In the genomic region with DNA sequence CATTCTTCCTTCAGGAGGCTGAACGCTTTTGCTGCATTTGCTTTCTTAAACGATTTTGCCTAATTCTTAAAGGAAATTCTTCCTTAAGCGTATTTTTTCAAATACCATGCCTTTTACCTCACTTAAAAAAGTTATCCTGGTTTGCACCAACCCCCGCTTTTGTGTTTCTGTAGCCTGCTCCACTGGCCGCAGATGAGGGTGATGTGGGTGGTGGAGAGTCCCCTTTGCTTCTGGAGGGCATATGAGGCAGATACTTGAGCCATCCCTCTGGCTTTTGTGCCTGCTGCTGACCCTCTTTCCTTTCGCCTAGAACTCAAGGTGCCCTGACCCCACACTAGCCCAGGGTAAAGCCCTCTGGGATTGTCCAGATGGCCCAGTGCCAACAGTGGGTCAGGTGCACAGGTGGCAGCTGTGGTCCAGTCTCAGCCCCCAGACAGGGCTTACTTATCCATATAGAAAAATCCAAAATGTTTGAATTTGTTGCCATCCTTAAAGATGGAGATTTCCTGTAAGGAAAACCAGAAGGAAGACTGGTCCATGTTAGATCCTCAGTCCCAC, we compare ENCODE assay signal across 14 cellular contexts. TPM values are rescaled to one million over a fixed set of nuclear protein-coding genes. Genes with fewer than 3 reads are reported as not detected.
DNase-seq lines count a peak whose midpoint lies in the region; ATAC-seq and TF ChIP-seq lines count a peak whose summit lies in the region.
"Had no signal": no experiment of that assay in that cellular context is flagged by ENCODE, and none has a peak within 500 bp of the region (broad histone marks: within the 10 kb centered on the region; RNA-seq: fewer than 3 reads in every experiment).

No MANE protein-coding gene starts in this region.

- H3K27me3 ChIP-seq in RWPE2 (ENCODE audit: insufficient read depth, poor library complexity, severe bottlenecking) (no peaks in the 10 kb centered on the region), trophoblast cell (ENCODE audit: insufficient read depth, low read length) (no peaks in the 10 kb centered on the region)

- no peak overlapping the region for H2BK120ac ChIP-seq in trophoblast cell (ENCODE audit: insufficient read depth, low read length, poor library complexity)

- no peak overlapping the region for H3K23ac ChIP-seq in trophoblast cell (ENCODE audit: low read length)

- no peak overlapping the region for H2AK5ac ChIP-seq in trophoblast cell (ENCODE audit: low read length)

- no peak overlapping the region for H3K4ac ChIP-seq in trophoblast cell (ENCODE audit: low read depth, low read length)

- no peak overlapping the region for H3K18ac ChIP-seq in trophoblast cell (ENCODE audit: low read length)

- no peaks in the 10 kb centered on the region for H3K27me3 Mint-ChIP-seq in natural killer cell treated with Interleukin-12 subunit alpha and Interleukin-12 subunit beta and Interleukin-15 and Interleukin-18, amount 100 ng/mL, for 72 hours
- H3K27me3 Mint-ChIP-seq in natural killer cell (ENCODE audit: low read depth in 2 of 2): no peaks in the 10 kb centered on the region
- H3K27me3 Mint-ChIP-seq: B cell; CD4-positive, alpha-beta memory T cell had no signal

- H3K4me2 ChIP-seq in trophoblast cell (ENCODE audit: low read length): no peak overlapping the region

- no peak overlapping the region for H2BK5ac ChIP-seq in trophoblast cell (ENCODE audit: low read depth, low read length, poor library complexity)

- H3K79me1 ChIP-seq in trophoblast cell (ENCODE audit: low read length): no peaks in the 10 kb centered on the region

- peaks cover 4 to 14% of the 10 kb centered on the region in 2 donors for H3K4me1 Mint-ChIP-seq in natural killer cell treated with Interleukin-12 subunit alpha and Interleukin-12 subunit beta and Interleukin-15 and Interleukin-18, amount 100 ng/mL, for 72 hours (ENCODE audit: low read depth in 2 of 2)
- no peaks in the 10 kb centered on the region for H3K4me1 Mint-ChIP-seq in natural killer cell
- H3K4me1 Mint-ChIP-seq: CD4-positive, alpha-beta memory T cell had no signal

- no peak overlapping the region for H3K14ac ChIP-seq in trophoblast cell (ENCODE audit: low read length)

- WGBS in trophoblast cell (ENCODE audit: extremely low coverage, insufficient coverage, insufficient read length): no CpG with 5 or more reads among the region's 6 CpGs

- H3K27ac Mint-ChIP-seq in natural killer cell treated with Interleukin-12 subunit alpha and Interleukin-12 subunit beta and Interleukin-15 and Interleukin-18, amount 100 ng/mL, for 72 hours: no peak overlapping the region
- H3K27ac Mint-ChIP-seq in natural killer cell: no peak overlapping the region
- H3K27ac Mint-ChIP-seq: B cell had no signal

- no peaks in the 10 kb centered on the region for H3K79me2 ChIP-seq in trophoblast cell (ENCODE audit: control insufficient read depth, insufficient read depth, low read length, poor library complexity)

- H3K9ac ChIP-seq in trophoblast cell (ENCODE audit: low read length): no peak overlapping the region
- H3K9ac ChIP-seq: GM23248 had no signal

- no peak overlapping the region for H3K4me3 Mint-ChIP-seq in natural killer cell treated with Interleukin-12 subunit alpha and Interleukin-12 subunit beta and Interleukin-15 and Interleukin-18, amount 100 ng/mL, for 72 hours
- H3K4me3 Mint-ChIP-seq in natural killer cell: no peak overlapping the region
- H3K4me3 Mint-ChIP-seq: B cell; CD4-positive, alpha-beta memory T cell had no signal

- ATAC-seq in natural killer cell treated with Interleukin-12 subunit alpha and Interleukin-12 subunit beta and Interleukin-15 and Interleukin-18, amount 100 ng/mL, for 72 hours: no peak
- ATAC-seq in natural killer cell: no peak
- no peak for ATAC-seq in RWPE2 (ENCODE audit: low read depth)
- no peak for ATAC-seq in GM21723 (IDR thresholded peaks at IDR 0.05; ENCODE audit: unreplicated experiment)
- ATAC-seq in HG03571 (IDR thresholded peaks at IDR 0.05; ENCODE audit: unreplicated experiment): no peak
- ATAC-seq: GM12878, HCT116 had no signal

- H3K4me3 ChIP-seq in RWPE2 (ENCODE audit: severe bottlenecking) (no peak overlapping the region), trophoblast cell (ENCODE audit: low read depth, low read length) (no peak overlapping the region)
- H3K4me3 ChIP-seq: GM12878, GM23248 had no signal

- H4K91ac ChIP-seq in trophoblast cell (ENCODE audit: low read depth, low read length): no peak overlapping the region

- no peak overlapping the region for H4K8ac ChIP-seq in trophoblast cell (ENCODE audit: low read depth, low read length)

- peaks cover 12% of the 10 kb centered on the region for H3K36me3 Mint-ChIP-seq in natural killer cell treated with Interleukin-12 subunit alpha and Interleukin-12 subunit beta and Interleukin-15 and Interleukin-18, amount 100 ng/mL, for 72 hours
- H3K36me3 Mint-ChIP-seq in natural killer cell: peaks cover 7% of the 10 kb centered on the region

- H3K36me3 ChIP-seq in RWPE2 (ENCODE audit: low read depth) (peaks cover 27% of the 10 kb centered on the region), trophoblast cell (ENCODE audit: control insufficient read depth in 1 of 2, insufficient read depth in 2 of 2, low read length in 2 of 2) (peaks cover 0 to 5% of the 10 kb centered on the region in 2 experiments)

- intact Hi-C loops in natural killer cell (cut with micrococcal nuclease): no loop called here

- no peak overlapping the region for H2BK12ac ChIP-seq in trophoblast cell (ENCODE audit: low read length)

- no peaks in the 10 kb centered on the region for H3K9me3 ChIP-seq in RWPE2 (ENCODE audit: severe bottlenecking)
- no peaks in the 10 kb centered on the region for H3K9me3 ChIP-seq in trophoblast cell (ENCODE audit: insufficient read depth, low read depth, low read length)

- no peaks in the 10 kb centered on the region for H3K9me3 Mint-ChIP-seq in natural killer cell treated with Interleukin-12 subunit alpha and Interleukin-12 subunit beta and Interleukin-15 and Interleukin-18, amount 100 ng/mL, for 72 hours
- H3K9me3 Mint-ChIP-seq in natural killer cell: no peaks in the 10 kb centered on the region
- H3K9me3 Mint-ChIP-seq: CD4-positive, alpha-beta memory T cell had no signal

- DNase-seq in natural killer cell treated with Interleukin-12 subunit alpha and Interleukin-12 subunit beta and Interleukin-15 and Interleukin-18, amount 100 ng/mL, for 72 hours (ENCODE audit: low spot score): peak; percentile 13
- DNase-seq in natural killer cell (no peak), RWPE2 (ENCODE audit: low spot score) (peak; percentile 70), trophoblast cell (peak; percentile 78 to 82), SW480 (ENCODE audit: low spot score) (no peak)
- DNase-seq: C1 segment of cervical spinal cord; CD4-positive, alpha-beta memory T cell; DMS79; GM23248 had no signal

- H4K12ac ChIP-seq in trophoblast cell (ENCODE audit: low read depth, low read length): no peak overlapping the region

- H3K4me1 ChIP-seq in RWPE2 (ENCODE audit: insufficient read depth, poor library complexity, severe bottlenecking) (peaks cover 12% of the 10 kb centered on the region), trophoblast cell (ENCODE audit: control insufficient read depth in 1 of 2, insufficient read depth in 2 of 2, low read length in 2 of 2) (peaks cover 2 to 17% of the 10 kb centered on the region in 2 experiments)

- no peak overlapping the region for H2AFZ ChIP-seq in trophoblast cell (ENCODE audit: insufficient read depth, low read length, poor library complexity)
- H2AFZ ChIP-seq: GM23248 had no signal

- H3K27ac ChIP-seq in RWPE2 (ENCODE audit: poor library complexity, severe bottlenecking): no peak overlapping the region
- H3K27ac ChIP-seq in trophoblast cell (ENCODE audit: low read depth, low read length): peak overlapping the region; percentile 20
- H3K27ac ChIP-seq: GM23248 had no signal

- no peak for TF ChIP-seq CTCF in natural killer cell (IDR thresholded peaks at IDR 0.05)
- no peak for TF ChIP-seq CTCF in RWPE2 (IDR thresholded peaks at IDR 0.05; ENCODE audit: poor library complexity, severe bottlenecking)

RNA-seq across cellular contexts. Expression of a gene that starts 43.9 kb away (rescaled TPM):
- 10 to 100 TPM; 10.1 to 12.0 TPM for total RNA-seq in natural killer cell treated with Interleukin-12 subunit alpha and Interleukin-12 subunit beta and Interleukin-15 and Interleukin-18, amount 100 ng/mL, for 72 hours
- total RNA-seq in natural killer cell: 10 to 100 TPM; 16.4 to 25.8 (median 25.1) TPM
- 8.8 and 9.0 TPM in 2 replicates for polyA plus RNA-seq in trophoblast cell (2013)

RNA-seq across cellular contexts. Expression of a gene that starts 58.8 kb away (rescaled TPM):
- 10 to 100 TPM; 22.0 to 27.6 TPM for total RNA-seq in natural killer cell treated with Interleukin-12 subunit alpha and Interleukin-12 subunit beta and Interleukin-15 and Interleukin-18, amount 100 ng/mL, for 72 hours
- total RNA-seq in natural killer cell: 10 to 100 TPM; 54.5 to 68.7 (median 58.8) TPM
- 3.5 TPM in 2 replicates for polyA plus RNA-seq in trophoblast cell (2013)

Comparison
In these comparisons a context has a peak if more than half of its experiments do, and no peak if none do; other contexts are left out.
1. DNase-seq: peak in natural killer cell treated with Interleukin-12 subunit alpha and Interleukin-12 subunit beta and Interleukin-15 and Interleukin-18, amount 100 ng/mL, for 72 hours (single experiment), RWPE2 (single experiment) and trophoblast cell (2 of 2); none in natural killer cell (single experiment) and SW480 (single experiment).